13 cellular contexts compared by ENCODE assay signal in the genomic region with DNA sequence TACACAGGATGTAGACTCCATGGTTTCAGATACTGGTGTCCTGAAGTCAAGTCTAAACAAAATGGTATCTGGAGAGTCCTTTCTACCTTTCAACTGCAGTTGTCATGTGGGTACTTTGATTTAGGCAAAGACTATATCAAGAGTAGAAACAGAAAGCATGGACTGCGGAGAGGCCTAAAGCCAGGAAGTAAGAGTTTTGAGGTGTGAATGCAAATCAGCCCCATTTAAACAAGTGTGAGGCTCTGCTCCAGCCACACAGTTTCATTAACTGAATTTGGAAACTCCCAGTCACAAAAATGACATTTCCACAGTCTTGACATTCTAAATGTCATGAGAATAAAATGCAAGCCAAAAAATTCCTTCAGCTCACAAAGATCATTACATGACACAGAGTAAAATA.
DNase-seq lines count a peak whose midpoint lies in the region; ATAC-seq, FAIRE-seq and TF ChIP-seq lines count a peak whose summit lies in the region.
"Had no signal": no experiment of that assay in that cellular context is flagged by ENCODE, and none has a peak within 500 bp of the region (broad histone marks: within the 10 kb centered on the region; RNA-seq: fewer than 3 reads in every experiment).

No MANE protein-coding gene starts in this region.

- RAD21 ChIA-PET in GM12878 (lab: Charles Lee; ENCODE audit: unreplicated experiment), result interaction anchor here (0.9 to 1.7 kb wide), 3 partner anchors 11 to 96 kb away, joined by 3 to 4 read pairs (median 3); no protein-coding TSS in a partner anchor

- TF ChIP-seq RAD21 in GM12878 (IDR thresholded peaks at IDR 0.05; ENCODE audit: insufficient read depth, low read depth, low read length), result no peak

- TF ChIP-seq CTCF in GM12878 (IDR thresholded peaks at IDR 0.05 in 2 of 3, conservative IDR thresholded peaks at IDR 0.05 in 1 of 3; ENCODE audit: control insufficient read depth in 2 of 3, extremely low read depth in 1 of 3, insufficient read depth in 1 of 3, low read depth in 3 of 3, low read length in 3 of 3) (no peak), BE2C (IDR thresholded peaks at IDR 0.05; ENCODE audit: low read depth, low read length) (no peak), osteoblast (IDR thresholded peaks at IDR 0.05; ENCODE audit: extremely low read depth, low read depth, low read length) (no peak)

- in situ Hi-C loops in GM12878 (cut with MboI), result no loop called here

- H3K4me3 ChIP-seq in GM12878 (no peak overlapping the region), BE2C (ENCODE audit: low read depth, low read length) (no peak overlapping the region), osteoblast (ENCODE audit: insufficient read depth, low read length) (no peak overlapping the region)
- H3K4me3 ChIP-seq: prostate gland had no signal

- H3K4me2 ChIP-seq in GM12878 (ENCODE audit: control insufficient read depth, insufficient read depth) (peak overlapping the region; percentile 60), osteoblast (ENCODE audit: insufficient read depth, low read length) (no peak overlapping the region)

- FAIRE-seq in GM12878 (lab: Jason Lieb, UNC), result peak; percentile 89

- TF ChIP-seq EP300 in GM12878 (IDR thresholded peaks at IDR 0.05; ENCODE audit: borderline replicate concordance in 1 of 2, control insufficient read depth in 1 of 2, low read depth in 2 of 2, low read length in 2 of 2), result peak; percentile 67 to 68; a peak in 3 of 4 replicates

- no TSS peak for BruUV-seq in GM12878 (replicated peaks; lab: Mats Ljungman, UMichigan)

- H3K27ac ChIP-seq in GM12878 (ENCODE audit: control insufficient read depth, insufficient read depth) (peak overlapping the region; percentile 71), osteoblast (ENCODE audit: low read depth, low read length) (no peak overlapping the region)
- H3K27ac ChIP-seq: epithelial cell of prostate, prostate gland had no signal

- SMC1A ChIA-PET in GM12878 (lab: Charles Lee; ENCODE audit: uncharacterized antibody, unreplicated experiment), result interaction anchor here (1.2 to 3.3 kb wide), 2 partner anchors 36 to 96 kb away, joined by 3 to 9 read pairs; no protein-coding TSS in a partner anchor

- H4K20me1 ChIP-seq in GM12878 (ENCODE audit: control insufficient read depth, insufficient read depth) (no peaks in the 10 kb centered on the region), osteoblast (ENCODE audit: insufficient read depth, low read length) (no peaks in the 10 kb centered on the region)

- no peak overlapping the region for H3K9ac ChIP-seq in GM12878 (ENCODE audit: control insufficient read depth, insufficient read depth, low read length)

- no peak for TF ChIP-seq POLR2A in GM12878 (IDR thresholded peaks at IDR 0.05; ENCODE audit: low read depth, low read length)

- DNase-seq in GM12878 (ENCODE audit: low read depth, low spot score) (peak; percentile 57), BE2C (no peak), GM19240 (ENCODE audit: insufficient read length, low spot score) (no peak), osteoblast (ENCODE audit: insufficient read length, low spot score, missing footprints) (no peak)
- no peak for DNase-seq in effector CD4-positive, alpha-beta T cell
- DNase-seq: DMS 273 treated with DMSO at 0.1 percent for 48 hours, left colon, NCI-H526 treated with DMSO at 0.1 percent for 48 hours had no signal

- no peaks in the 10 kb centered on the region for H3K27me3 ChIP-seq in GM12878 (replicated peaks in 1 of 2; ENCODE audit: control insufficient read depth in 2 of 2, insufficient read depth in 2 of 2, low read length in 1 of 2)
- H3K27me3 ChIP-seq in BE2C, result no peaks in the 10 kb centered on the region
- H3K27me3 ChIP-seq in osteoblast (ENCODE audit: insufficient read depth, low read length), result no peaks in the 10 kb centered on the region

- CTCF ChIA-PET in GM12878 (lab: Yijun Ruan, JAX), result no interaction called here

- H3K4me1 ChIP-seq in GM12878 (ENCODE audit: control insufficient read depth, insufficient read depth, low read length) (peaks cover 14% of the 10 kb centered on the region; the same call in 1 of the 2 replicates), BE2C (no peaks in the 10 kb centered on the region), osteoblast (ENCODE audit: insufficient read depth, low read length) (no peaks in the 10 kb centered on the region)
- H3K4me1 ChIP-seq: prostate gland had no signal

- H3K36me3 ChIP-seq in GM12878 (ENCODE audit: control insufficient read depth in 2 of 2, insufficient read depth in 2 of 2, low read length in 1 of 2) (peaks cover 0 to 4% of the 10 kb centered on the region in 2 experiments; a peak in 1 of 4 replicates), BE2C (no peaks in the 10 kb centered on the region), osteoblast (ENCODE audit: insufficient read depth, low read length) (no peaks in the 10 kb centered on the region)
- H3K36me3 ChIP-seq: prostate gland had no signal

- ATAC-seq in GM18520 (IDR thresholded peaks at IDR 0.05; ENCODE audit: unreplicated experiment) (peak; percentile 100), GM21447 (IDR thresholded peaks at IDR 0.05; ENCODE audit: unreplicated experiment) (peak; percentile 100), HG03135 (IDR thresholded peaks at IDR 0.05; ENCODE audit: unreplicated experiment) (peak; percentile 97), GM12878 (peak; percentile 100)
- ATAC-seq: left colon had no signal

- WGBS in GM12878 (ENCODE audit: insufficient coverage, insufficient replicate concordance, low lambda C conversion rate, missing lambda C conversion rate), result 21% methylated on average over 1 of the region's 1 CpG

- POLR2A ChIA-PET in GM12878 (lab: Charles Lee), result no interaction called here

- H2AFZ ChIP-seq in GM12878 (ENCODE audit: control insufficient read depth, low read depth, low read length) (no peak overlapping the region), osteoblast (ENCODE audit: low read length) (no peak overlapping the region)

- H3K79me2 ChIP-seq in GM12878 (ENCODE audit: control insufficient read depth, insufficient read depth, low read length) (no peaks in the 10 kb centered on the region), osteoblast (ENCODE audit: insufficient read depth, low read length) (no peaks in the 10 kb centered on the region)

- intact Hi-C loops in GM12878 (cut with micrococcal nuclease; ENCODE audit: unreplicated experiment), result loop anchor here (10.0 kb wide), 1 partner anchor 140 kb away; a partner anchor contains a TSS

- H3K9me3 ChIP-seq in GM12878 (replicated peaks; ENCODE audit: control insufficient read depth, insufficient read depth, low read length), result no peaks in the 10 kb centered on the region; the same call in 2 of the 3 replicates
- H3K9me3 ChIP-seq in BE2C, result no peaks in the 10 kb centered on the region
- H3K9me3 ChIP-seq in osteoblast (ENCODE audit: low read depth, low read length), result no peaks in the 10 kb centered on the region
- H3K9me3 ChIP-seq: prostate gland had no signal

TF ChIP-seq in GM12878, 131 proteins besides CTCF, POLR2A, EP300 and RAD21 (continues in another document):
- TF ChIP-seq, protein P1, sequence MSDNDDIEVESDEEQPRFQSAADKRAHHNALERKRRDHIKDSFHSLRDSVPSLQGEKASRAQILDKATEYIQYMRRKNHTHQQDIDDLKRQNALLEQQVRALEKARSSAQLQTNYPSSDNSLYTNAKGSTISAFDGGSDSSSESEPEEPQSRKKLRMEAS (IDR thresholded peaks at IDR 0.05; ENCODE audit: low read depth, low read length), result 0 out of 2 replicates have a peak, but pooled peaks have one; percentile 19
- TF ChIP-seq PML (IDR thresholded peaks at IDR 0.05; ENCODE audit: low read length), result no peak
- TF ChIP-seq CBX5 (IDR thresholded peaks at IDR 0.05; ENCODE audit: low read depth), result no peak
- TF ChIP-seq, protein P2, sequence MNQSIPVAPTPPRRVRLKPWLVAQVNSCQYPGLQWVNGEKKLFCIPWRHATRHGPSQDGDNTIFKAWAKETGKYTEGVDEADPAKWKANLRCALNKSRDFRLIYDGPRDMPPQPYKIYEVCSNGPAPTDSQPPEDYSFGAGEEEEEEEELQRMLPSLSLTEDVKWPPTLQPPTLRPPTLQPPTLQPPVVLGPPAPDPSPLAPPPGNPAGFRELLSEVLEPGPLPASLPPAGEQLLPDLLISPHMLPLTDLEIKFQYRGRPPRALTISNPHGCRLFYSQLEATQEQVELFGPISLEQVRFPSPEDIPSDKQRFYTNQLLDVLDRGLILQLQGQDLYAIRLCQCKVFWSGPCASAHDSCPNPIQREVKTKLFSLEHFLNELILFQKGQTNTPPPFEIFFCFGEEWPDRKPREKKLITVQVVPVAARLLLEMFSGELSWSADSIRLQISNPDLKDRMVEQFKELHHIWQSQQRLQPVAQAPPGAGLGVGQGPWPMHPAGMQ (IDR thresholded peaks at IDR 0.05; ENCODE audit: borderline replicate concordance), result no peak
- TF ChIP-seq ASH2L (IDR thresholded peaks at IDR 0.05; ENCODE audit: borderline replicate concordance, low read depth), result no peak
- TF ChIP-seq, protein P3, sequence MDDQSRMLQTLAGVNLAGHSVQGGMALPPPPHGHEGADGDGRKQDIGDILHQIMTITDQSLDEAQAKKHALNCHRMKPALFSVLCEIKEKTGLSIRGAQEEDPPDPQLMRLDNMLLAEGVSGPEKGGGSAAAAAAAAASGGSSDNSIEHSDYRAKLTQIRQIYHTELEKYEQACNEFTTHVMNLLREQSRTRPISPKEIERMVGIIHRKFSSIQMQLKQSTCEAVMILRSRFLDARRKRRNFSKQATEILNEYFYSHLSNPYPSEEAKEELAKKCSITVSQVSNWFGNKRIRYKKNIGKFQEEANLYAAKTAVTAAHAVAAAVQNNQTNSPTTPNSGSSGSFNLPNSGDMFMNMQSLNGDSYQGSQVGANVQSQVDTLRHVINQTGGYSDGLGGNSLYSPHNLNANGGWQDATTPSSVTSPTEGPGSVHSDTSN (IDR thresholded peaks at IDR 0.05; ENCODE audit: insufficient replicate concordance, low read depth, low read length), result no peak
- TF ChIP-seq HDAC2 (IDR thresholded peaks at IDR 0.05), result no peak
- 0 out of 2 replicates have a peak, but pooled peaks have one; percentile 25 for TF ChIP-seq NFIC (IDR thresholded peaks at IDR 0.05; ENCODE audit: low read depth, low read length)
- TF ChIP-seq SPI1 (IDR thresholded peaks at IDR 0.05; ENCODE audit: borderline replicate concordance, insufficient read depth, low read depth, low read length), result no peak
- TF ChIP-seq, protein P4, sequence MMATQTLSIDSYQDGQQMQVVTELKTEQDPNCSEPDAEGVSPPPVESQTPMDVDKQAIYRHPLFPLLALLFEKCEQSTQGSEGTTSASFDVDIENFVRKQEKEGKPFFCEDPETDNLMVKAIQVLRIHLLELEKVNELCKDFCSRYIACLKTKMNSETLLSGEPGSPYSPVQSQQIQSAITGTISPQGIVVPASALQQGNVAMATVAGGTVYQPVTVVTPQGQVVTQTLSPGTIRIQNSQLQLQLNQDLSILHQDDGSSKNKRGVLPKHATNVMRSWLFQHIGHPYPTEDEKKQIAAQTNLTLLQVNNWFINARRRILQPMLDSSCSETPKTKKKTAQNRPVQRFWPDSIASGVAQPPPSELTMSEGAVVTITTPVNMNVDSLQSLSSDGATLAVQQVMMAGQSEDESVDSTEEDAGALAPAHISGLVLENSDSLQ (IDR thresholded peaks at IDR 0.05), result peak; percentile 30; the same call in 1 of the 2 replicates
- TF ChIP-seq CREM (IDR thresholded peaks at IDR 0.05; ENCODE audit: low read depth), result no peak
